Comparison of ENCODE assay signal across 18 cellular contexts in genomic region chr2:11997142-11997541, GRCh38.
"Had no signal": no experiment of that assay in that cellular context is flagged by ENCODE, and none has a peak within 500 bp of the region (broad histone marks: within the 10 kb centered on the region; RNA-seq: fewer than 3 reads in every experiment).

No MANE protein-coding gene starts in this region.

- H3K4me3 Mint-ChIP-seq: endodermal cell; naive thymus-derived CD4-positive, alpha-beta T cell; nephron progenitor cell had no signal

- H3K4me1 ChIP-seq: gastrocnemius medialis, heart right ventricle, parathyroid adenoma, prostate gland, right lobe of liver, stomach, transverse colon had no signal

- H3K79me2 ChIP-seq: parathyroid adenoma had no signal

- H3K27me3 ChIP-seq: gastrocnemius medialis, heart right ventricle, right lobe of liver, stomach, transverse colon had no signal

- DNase-seq: dermis blood vessel endothelial cell; endodermal cell; gastrocnemius medialis; heart right ventricle; hypothalamus; kidney glomerular epithelial cell; naive thymus-derived CD4-positive, alpha-beta T cell; nephron progenitor cell; right lobe of liver; stimulated activated CD4-positive, alpha-beta T cell treated with anti-CD3 and anti-CD28 coated beads, Interleukin-2, amount 100 ng/mL, for 24 hours; stimulated activated CD4-positive, alpha-beta T cell treated with anti-CD3 and anti-CD28 coated beads, Interleukin-4, amount 100 ng/mL, for 4 hours; stimulated activated naive CD4-positive, alpha-beta T cell; stomach; substantia nigra; transverse colon had no signal

- H3K36me3 ChIP-seq: gastrocnemius medialis, heart right ventricle, prostate gland, right lobe of liver, stomach, thoracic aorta, transverse colon had no signal

- ATAC-seq: gastrocnemius medialis; heart right ventricle; naive thymus-derived CD4-positive, alpha-beta T cell; right lobe of liver had no signal

- H3K4me1 Mint-ChIP-seq: endodermal cell, nephron progenitor cell had no signal

- H3K9me3 ChIP-seq: gastrocnemius medialis, prostate gland, right lobe of liver, thoracic aorta, transverse colon had no signal

- H3K27ac ChIP-seq: gastrocnemius medialis, heart right ventricle, parathyroid adenoma, prostate gland, right lobe of liver, stomach, thoracic aorta, transverse colon had no signal

- H3K9ac ChIP-seq: parathyroid adenoma had no signal

- H3K27ac Mint-ChIP-seq: endodermal cell; naive thymus-derived CD4-positive, alpha-beta T cell; nephron progenitor cell had no signal

- H3K4me3 ChIP-seq: gastrocnemius medialis, heart right ventricle, prostate gland, right lobe of liver, stomach, thoracic aorta, transverse colon had no signal

- H2AFZ ChIP-seq: parathyroid adenoma had no signal
